2 cellular contexts compared by ENCODE assay signal in the genomic region with DNA sequence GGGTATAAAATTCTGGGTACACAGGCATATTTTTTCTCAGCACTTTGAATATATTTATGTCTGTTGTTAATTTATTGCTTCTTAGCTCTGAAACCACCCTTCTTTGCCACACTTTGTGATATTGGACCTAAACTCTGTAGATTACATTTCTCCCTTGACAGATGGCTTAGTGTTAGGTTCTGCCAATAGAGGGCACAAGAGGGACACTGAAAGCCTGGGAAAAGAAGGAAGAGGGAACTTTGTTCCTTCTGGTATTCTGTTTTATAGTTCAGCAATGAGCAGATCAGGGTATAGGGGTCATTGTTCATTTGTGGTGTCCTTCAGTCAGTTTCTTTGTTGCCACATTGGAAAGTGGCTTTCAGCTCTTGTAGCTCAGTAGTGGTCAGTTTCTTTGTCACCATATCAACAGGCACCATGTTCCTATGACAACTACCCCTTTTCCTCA.
TF ChIP-seq lines count a peak whose summit lies in the region.

No MANE protein-coding gene starts in this region.

TF ChIP-seq in GM23338, 12 proteins besides CTCF, POLR2A, EP300 and RAD21 (continued from another document):
- TF ChIP-seq, protein P1, sequence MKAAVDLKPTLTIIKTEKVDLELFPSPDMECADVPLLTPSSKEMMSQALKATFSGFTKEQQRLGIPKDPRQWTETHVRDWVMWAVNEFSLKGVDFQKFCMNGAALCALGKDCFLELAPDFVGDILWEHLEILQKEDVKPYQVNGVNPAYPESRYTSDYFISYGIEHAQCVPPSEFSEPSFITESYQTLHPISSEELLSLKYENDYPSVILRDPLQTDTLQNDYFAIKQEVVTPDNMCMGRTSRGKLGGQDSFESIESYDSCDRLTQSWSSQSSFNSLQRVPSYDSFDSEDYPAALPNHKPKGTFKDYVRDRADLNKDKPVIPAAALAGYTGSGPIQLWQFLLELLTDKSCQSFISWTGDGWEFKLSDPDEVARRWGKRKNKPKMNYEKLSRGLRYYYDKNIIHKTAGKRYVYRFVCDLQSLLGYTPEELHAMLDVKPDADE (IDR thresholded peaks at IDR 0.05) = no peak
- TF ChIP-seq EZH2phosphoT487 (IDR thresholded peaks at IDR 0.05; ENCODE audit: unreplicated experiment) (no peak), EZH2 (IDR thresholded peaks at IDR 0.05; ENCODE audit: low read depth, unreplicated experiment) (no peak), NANOG (IDR thresholded peaks at IDR 0.05; ENCODE audit: borderline replicate concordance) (no peak), CREB1 (CRISPR knock-in tag; IDR thresholded peaks at IDR 0.05; ENCODE audit: low read depth) (no peak), JUNB (IDR thresholded peaks at IDR 0.05; ENCODE audit: unreplicated experiment) (no peak), STAT1 (IDR thresholded peaks at IDR 0.05; ENCODE audit: unreplicated experiment) (no peak)
- TF ChIP-seq, protein P2, sequence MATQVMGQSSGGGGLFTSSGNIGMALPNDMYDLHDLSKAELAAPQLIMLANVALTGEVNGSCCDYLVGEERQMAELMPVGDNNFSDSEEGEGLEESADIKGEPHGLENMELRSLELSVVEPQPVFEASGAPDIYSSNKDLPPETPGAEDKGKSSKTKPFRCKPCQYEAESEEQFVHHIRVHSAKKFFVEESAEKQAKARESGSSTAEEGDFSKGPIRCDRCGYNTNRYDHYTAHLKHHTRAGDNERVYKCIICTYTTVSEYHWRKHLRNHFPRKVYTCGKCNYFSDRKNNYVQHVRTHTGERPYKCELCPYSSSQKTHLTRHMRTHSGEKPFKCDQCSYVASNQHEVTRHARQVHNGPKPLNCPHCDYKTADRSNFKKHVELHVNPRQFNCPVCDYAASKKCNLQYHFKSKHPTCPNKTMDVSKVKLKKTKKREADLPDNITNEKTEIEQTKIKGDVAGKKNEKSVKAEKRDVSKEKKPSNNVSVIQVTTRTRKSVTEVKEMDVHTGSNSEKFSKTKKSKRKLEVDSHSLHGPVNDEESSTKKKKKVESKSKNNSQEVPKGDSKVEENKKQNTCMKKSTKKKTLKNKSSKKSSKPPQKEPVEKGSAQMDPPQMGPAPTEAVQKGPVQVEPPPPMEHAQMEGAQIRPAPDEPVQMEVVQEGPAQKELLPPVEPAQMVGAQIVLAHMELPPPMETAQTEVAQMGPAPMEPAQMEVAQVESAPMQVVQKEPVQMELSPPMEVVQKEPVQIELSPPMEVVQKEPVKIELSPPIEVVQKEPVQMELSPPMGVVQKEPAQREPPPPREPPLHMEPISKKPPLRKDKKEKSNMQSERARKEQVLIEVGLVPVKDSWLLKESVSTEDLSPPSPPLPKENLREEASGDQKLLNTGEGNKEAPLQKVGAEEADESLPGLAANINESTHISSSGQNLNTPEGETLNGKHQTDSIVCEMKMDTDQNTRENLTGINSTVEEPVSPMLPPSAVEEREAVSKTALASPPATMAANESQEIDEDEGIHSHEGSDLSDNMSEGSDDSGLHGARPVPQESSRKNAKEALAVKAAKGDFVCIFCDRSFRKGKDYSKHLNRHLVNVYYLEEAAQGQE (IDR thresholded peaks at IDR 0.05; ENCODE audit: unreplicated experiment) = no peak
- TF ChIP-seq, protein P3, sequence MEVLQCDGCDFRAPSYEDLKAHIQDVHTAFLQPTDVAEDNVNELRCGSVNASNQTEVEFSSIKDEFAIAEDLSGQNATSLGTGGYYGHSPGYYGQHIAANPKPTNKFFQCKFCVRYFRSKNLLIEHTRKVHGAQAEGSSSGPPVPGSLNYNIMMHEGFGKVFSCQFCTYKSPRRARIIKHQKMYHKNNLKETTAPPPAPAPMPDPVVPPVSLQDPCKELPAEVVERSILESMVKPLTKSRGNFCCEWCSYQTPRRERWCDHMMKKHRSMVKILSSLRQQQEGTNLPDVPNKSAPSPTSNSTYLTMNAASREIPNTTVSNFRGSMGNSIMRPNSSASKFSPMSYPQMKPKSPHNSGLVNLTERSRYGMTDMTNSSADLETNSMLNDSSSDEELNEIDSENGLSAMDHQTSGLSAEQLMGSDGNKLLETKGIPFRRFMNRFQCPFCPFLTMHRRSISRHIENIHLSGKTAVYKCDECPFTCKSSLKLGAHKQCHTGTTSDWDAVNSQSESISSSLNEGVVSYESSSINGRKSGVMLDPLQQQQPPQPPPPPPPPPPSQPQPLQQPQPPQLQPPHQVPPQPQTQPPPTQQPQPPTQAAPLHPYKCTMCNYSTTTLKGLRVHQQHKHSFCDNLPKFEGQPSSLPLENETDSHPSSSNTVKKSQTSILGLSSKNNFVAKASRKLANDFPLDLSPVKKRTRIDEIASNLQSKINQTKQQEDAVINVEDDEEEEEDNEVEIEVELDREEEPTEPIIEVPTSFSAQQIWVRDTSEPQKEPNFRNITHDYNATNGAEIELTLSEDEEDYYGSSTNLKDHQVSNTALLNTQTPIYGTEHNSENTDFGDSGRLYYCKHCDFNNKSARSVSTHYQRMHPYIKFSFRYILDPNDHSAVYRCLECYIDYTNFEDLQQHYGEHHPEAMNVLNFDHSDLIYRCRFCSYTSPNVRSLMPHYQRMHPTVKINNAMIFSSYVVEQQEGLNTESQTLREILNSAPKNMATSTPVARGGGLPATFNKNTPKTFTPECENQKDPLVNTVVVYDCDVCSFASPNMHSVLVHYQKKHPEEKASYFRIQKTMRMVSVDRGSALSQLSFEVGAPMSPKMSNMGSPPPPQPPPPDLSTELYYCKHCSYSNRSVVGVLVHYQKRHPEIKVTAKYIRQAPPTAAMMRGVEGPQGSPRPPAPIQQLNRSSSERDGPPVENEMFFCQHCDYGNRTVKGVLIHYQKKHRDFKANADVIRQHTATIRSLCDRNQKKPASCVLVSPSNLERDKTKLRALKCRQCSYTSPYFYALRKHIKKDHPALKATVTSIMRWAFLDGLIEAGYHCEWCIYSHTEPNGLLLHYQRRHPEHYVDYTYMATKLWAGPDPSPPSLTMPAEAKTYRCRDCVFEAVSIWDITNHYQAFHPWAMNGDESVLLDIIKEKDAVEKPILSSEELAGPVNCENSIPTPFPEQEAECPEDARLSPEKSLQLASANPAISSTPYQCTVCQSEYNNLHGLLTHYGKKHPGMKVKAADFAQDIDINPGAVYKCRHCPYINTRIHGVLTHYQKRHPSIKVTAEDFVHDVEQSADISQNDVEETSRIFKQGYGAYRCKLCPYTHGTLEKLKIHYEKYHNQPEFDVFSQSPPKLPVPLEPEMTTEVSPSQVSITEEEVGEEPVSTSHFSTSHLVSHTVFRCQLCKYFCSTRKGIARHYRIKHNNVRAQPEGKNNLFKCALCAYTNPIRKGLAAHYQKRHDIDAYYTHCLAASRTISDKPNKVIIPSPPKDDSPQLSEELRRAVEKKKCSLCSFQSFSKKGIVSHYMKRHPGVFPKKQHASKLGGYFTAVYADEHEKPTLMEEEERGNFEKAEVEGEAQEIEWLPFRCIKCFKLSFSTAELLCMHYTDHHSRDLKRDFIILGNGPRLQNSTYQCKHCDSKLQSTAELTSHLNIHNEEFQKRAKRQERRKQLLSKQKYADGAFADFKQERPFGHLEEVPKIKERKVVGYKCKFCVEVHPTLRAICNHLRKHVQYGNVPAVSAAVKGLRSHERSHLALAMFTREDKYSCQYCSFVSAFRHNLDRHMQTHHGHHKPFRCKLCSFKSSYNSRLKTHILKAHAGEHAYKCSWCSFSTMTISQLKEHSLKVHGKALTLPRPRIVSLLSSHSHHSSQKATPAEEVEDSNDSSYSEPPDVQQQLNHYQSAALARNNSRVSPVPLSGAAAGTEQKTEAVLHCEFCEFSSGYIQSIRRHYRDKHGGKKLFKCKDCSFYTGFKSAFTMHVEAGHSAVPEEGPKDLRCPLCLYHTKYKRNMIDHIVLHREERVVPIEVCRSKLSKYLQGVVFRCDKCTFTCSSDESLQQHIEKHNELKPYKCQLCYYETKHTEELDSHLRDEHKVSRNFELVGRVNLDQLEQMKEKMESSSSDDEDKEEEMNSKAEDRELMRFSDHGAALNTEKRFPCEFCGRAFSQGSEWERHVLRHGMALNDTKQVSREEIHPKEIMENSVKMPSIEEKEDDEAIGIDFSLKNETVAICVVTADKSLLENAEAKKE (CRISPR knock-in tag; IDR thresholded peaks at IDR 0.05) = no peak

TF ChIP-seq in GM12878, 131 proteins besides CTCF, POLR2A, EP300 and RAD21 (continued from another document):
- TF ChIP-seq, protein P4, sequence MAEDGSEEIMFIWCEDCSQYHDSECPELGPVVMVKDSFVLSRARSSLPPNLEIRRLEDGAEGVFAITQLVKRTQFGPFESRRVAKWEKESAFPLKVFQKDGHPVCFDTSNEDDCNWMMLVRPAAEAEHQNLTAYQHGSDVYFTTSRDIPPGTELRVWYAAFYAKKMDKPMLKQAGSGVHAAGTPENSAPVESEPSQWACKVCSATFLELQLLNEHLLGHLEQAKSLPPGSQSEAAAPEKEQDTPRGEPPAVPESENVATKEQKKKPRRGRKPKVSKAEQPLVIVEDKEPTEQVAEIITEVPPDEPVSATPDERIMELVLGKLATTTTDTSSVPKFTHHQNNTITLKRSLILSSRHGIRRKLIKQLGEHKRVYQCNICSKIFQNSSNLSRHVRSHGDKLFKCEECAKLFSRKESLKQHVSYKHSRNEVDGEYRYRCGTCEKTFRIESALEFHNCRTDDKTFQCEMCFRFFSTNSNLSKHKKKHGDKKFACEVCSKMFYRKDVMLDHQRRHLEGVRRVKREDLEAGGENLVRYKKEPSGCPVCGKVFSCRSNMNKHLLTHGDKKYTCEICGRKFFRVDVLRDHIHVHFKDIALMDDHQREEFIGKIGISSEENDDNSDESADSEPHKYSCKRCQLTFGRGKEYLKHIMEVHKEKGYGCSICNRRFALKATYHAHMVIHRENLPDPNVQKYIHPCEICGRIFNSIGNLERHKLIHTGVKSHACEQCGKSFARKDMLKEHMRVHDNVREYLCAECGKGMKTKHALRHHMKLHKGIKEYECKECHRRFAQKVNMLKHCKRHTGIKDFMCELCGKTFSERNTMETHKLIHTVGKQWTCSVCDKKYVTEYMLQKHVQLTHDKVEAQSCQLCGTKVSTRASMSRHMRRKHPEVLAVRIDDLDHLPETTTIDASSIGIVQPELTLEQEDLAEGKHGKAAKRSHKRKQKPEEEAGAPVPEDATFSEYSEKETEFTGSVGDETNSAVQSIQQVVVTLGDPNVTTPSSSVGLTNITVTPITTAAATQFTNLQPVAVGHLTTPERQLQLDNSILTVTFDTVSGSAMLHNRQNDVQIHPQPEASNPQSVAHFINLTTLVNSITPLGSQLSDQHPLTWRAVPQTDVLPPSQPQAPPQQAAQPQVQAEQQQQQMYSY (CRISPR knock-in tag; IDR thresholded peaks at IDR 0.05) = no peak
- TF ChIP-seq, protein P5, sequence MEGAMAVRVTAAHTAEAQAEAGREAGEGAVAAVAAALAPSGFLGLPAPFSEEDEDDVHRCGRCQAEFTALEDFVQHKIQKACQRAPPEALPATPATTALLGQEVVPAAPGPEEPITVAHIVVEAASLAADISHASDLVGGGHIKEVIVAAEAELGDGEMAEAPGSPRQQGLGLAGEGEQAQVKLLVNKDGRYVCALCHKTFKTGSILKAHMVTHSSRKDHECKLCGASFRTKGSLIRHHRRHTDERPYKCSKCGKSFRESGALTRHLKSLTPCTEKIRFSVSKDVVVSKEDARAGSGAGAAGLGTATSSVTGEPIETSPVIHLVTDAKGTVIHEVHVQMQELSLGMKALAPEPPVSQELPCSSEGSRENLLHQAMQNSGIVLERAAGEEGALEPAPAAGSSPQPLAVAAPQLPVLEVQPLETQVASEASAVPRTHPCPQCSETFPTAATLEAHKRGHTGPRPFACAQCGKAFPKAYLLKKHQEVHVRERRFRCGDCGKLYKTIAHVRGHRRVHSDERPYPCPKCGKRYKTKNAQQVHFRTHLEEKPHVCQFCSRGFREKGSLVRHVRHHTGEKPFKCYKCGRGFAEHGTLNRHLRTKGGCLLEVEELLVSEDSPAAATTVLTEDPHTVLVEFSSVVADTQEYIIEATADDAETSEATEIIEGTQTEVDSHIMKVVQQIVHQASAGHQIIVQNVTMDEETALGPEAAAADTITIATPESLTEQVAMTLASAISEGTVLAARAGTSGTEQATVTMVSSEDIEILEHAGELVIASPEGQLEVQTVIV (IDR thresholded peaks at IDR 0.05; ENCODE audit: borderline replicate concordance, partially characterized antibody) = no peak
- TF ChIP-seq, protein P6, sequence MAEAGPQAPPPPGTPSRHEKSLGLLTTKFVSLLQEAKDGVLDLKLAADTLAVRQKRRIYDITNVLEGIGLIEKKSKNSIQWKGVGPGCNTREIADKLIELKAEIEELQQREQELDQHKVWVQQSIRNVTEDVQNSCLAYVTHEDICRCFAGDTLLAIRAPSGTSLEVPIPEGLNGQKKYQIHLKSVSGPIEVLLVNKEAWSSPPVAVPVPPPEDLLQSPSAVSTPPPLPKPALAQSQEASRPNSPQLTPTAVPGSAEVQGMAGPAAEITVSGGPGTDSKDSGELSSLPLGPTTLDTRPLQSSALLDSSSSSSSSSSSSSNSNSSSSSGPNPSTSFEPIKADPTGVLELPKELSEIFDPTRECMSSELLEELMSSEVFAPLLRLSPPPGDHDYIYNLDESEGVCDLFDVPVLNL (IDR thresholded peaks at IDR 0.05; ENCODE audit: low read depth, low read length) = no peak
- TF ChIP-seq RFX5 (IDR thresholded peaks at IDR 0.05; ENCODE audit: low read depth, low read length) (no peak), IKZF1 (conservative IDR thresholded peaks at IDR 0.05) (no peak), NBN (IDR thresholded peaks at IDR 0.05) (no peak), BHLHE40 (IDR thresholded peaks at IDR 0.05; ENCODE audit: borderline replicate concordance in 1 of 2, low read depth in 2 of 2, low read length in 1 of 2) (no peak), SIN3A (IDR thresholded peaks at IDR 0.05; ENCODE audit: low read depth, low read length) (no peak), SMARCA5 (IDR thresholded peaks at IDR 0.05) (no peak), CBX3 (IDR thresholded peaks at IDR 0.05; ENCODE audit: borderline replicate concordance, low read depth) (no peak), ZNF274 (IDR thresholded peaks at IDR 0.05; ENCODE audit: insufficient read depth, insufficient read length) (no peak)
- TF ChIP-seq, protein P7, sequence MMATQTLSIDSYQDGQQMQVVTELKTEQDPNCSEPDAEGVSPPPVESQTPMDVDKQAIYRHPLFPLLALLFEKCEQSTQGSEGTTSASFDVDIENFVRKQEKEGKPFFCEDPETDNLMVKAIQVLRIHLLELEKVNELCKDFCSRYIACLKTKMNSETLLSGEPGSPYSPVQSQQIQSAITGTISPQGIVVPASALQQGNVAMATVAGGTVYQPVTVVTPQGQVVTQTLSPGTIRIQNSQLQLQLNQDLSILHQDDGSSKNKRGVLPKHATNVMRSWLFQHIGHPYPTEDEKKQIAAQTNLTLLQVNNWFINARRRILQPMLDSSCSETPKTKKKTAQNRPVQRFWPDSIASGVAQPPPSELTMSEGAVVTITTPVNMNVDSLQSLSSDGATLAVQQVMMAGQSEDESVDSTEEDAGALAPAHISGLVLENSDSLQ (IDR thresholded peaks at IDR 0.05) = no peak
- TF ChIP-seq, protein P8, sequence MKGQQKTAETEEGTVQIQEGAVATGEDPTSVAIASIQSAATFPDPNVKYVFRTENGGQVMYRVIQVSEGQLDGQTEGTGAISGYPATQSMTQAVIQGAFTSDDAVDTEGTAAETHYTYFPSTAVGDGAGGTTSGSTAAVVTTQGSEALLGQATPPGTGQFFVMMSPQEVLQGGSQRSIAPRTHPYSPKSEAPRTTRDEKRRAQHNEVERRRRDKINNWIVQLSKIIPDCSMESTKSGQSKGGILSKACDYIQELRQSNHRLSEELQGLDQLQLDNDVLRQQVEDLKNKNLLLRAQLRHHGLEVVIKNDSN (IDR thresholded peaks at IDR 0.05; ENCODE audit: borderline replicate concordance, extremely low read length, insufficient read depth, low read depth, low read length) = no peak
